In the genomic region with DNA sequence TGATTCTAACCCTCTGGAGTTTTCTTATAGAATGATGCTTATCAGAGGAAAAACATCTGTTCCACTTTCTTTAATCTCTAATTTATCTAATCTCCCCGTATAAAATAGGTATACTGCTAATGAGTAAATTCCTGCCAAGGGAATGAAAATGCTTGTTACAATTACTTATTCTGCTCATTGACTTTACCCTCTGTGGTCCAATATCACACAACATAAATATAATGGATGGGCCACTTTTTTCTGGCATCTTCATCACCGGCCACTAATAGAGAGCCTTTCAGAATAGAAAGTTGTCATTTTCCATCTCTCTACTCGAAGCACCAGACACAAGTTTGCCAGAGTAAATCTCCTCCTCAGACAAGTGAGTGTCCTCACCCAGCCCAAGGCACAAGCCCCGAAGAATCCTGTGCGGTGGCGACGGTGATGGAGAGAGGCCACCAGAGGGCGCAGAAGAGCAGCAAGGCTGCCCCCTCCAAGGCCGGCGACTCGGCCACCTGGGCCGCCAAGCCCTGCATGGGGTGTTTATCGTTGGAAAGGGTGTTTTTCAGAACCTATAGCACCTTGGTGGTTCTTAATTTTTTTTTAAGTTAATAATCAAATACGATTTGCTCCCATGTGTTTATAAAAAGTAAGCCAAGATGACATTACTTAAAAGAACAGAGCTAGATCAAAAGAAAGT, we compare ENCODE assay signal across 1 cellular context.
A peak's percentile ranks its signal among the peaks of the same experiment; 100 is the strongest.
TF ChIP-seq lines count a peak whose summit lies in the region.

No MANE protein-coding gene starts in this region.

TF ChIP-seq in HepG2, 621 proteins besides CTCF, POLR2A, EP300 and RAD21 (continued from another document):
- TF ChIP-seq, protein P1, sequence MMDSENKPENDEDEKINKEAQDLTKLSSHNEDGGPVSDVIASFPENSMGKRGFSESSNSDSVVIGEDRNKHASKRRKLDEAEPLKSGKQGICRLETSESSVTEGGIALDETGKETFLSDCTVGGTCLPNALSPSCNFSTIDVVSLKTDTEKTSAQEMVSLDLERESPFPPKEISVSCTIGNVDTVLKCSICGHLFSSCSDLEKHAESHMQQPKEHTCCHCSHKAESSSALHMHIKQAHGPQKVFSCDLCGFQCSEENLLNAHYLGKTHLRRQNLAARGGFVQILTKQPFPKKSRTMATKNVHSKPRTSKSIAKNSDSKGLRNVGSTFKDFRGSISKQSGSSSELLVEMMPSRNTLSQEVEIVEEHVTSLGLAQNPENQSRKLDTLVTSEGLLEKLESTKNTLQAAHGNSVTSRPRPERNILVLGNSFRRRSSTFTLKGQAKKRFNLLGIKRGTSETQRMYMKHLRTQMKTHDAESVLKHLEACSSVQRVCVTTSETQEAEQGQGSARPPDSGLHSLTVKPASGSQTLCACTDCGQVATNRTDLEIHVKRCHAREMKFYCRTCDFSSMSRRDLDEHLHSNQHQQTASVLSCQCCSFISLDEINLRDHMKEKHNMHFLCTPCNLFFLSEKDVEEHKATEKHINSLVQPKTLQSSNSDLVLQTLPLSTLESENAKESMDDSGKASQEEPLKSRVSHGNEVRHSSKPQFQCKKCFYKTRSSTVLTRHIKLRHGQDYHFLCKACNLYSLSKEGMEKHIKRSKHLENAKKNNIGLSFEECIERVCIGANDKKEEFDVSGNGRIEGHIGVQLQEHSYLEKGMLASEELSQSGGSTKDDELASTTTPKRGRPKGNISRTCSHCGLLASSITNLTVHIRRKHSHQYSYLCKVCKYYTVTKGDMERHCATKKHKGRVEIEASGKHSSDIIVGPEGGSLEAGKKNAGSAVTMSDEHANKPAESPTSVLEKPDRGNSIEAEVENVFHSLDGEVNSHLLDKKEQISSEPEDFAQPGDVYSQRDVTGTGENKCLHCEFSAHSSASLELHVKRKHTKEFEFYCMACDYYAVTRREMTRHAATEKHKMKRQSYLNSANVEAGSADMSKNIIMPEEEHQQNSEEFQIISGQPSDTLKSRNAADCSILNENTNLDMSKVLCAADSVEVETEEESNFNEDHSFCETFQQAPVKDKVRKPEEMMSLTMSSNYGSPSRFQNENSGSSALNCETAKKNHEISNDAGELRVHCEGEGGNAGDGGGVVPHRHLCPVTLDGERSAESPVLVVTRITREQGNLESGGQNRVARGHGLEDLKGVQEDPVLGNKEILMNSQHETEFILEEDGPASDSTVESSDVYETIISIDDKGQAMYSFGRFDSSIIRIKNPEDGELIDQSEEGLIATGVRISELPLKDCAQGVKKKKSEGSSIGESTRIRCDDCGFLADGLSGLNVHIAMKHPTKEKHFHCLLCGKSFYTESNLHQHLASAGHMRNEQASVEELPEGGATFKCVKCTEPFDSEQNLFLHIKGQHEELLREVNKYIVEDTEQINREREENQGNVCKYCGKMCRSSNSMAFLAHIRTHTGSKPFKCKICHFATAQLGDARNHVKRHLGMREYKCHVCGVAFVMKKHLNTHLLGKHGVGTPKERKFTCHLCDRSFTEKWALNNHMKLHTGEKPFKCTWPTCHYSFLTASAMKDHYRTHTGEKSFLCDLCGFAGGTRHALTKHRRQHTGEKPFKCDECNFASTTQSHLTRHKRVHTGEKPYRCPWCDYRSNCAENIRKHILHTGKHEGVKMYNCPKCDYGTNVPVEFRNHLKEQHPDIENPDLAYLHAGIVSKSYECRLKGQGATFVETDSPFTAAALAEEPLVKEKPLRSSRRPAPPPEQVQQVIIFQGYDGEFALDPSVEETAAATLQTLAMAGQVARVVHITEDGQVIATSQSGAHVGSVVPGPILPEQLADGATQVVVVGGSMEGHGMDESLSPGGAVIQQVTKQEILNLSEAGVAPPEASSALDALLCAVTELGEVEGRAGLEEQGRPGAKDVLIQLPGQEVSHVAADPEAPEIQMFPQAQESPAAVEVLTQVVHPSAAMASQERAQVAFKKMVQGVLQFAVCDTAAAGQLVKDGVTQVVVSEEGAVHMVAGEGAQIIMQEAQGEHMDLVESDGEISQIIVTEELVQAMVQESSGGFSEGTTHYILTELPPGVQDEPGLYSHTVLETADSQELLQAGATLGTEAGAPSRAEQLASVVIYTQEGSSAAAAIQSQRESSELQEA (CRISPR knock-in tag; IDR thresholded peaks at IDR 0.05; ENCODE audit: not compliant biosample characterization), result no peak
- TF ChIP-seq, protein P2, sequence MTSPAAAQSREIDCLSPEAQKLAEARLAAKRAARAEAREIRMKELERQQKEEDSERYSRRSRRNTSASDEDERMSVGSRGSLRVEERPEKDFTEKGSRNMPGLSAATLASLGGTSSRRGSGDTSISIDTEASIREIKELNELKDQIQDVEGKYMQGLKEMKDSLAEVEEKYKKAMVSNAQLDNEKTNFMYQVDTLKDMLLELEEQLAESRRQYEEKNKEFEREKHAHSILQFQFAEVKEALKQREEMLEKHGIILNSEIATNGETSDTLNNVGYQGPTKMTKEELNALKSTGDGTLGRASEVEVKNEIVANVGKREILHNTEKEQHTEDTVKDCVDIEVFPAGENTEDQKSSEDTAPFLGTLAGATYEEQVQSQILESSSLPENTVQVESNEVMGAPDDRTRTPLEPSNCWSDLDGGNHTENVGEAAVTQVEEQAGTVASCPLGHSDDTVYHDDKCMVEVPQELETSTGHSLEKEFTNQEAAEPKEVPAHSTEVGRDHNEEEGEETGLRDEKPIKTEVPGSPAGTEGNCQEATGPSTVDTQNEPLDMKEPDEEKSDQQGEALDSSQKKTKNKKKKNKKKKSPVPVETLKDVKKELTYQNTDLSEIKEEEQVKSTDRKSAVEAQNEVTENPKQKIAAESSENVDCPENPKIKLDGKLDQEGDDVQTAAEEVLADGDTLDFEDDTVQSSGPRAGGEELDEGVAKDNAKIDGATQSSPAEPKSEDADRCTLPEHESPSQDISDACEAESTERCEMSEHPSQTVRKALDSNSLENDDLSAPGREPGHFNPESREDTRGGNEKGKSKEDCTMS (CRISPR knock-in tag; conservative IDR thresholded peaks at IDR 0.05), result no peak
- TF ChIP-seq, protein P3, sequence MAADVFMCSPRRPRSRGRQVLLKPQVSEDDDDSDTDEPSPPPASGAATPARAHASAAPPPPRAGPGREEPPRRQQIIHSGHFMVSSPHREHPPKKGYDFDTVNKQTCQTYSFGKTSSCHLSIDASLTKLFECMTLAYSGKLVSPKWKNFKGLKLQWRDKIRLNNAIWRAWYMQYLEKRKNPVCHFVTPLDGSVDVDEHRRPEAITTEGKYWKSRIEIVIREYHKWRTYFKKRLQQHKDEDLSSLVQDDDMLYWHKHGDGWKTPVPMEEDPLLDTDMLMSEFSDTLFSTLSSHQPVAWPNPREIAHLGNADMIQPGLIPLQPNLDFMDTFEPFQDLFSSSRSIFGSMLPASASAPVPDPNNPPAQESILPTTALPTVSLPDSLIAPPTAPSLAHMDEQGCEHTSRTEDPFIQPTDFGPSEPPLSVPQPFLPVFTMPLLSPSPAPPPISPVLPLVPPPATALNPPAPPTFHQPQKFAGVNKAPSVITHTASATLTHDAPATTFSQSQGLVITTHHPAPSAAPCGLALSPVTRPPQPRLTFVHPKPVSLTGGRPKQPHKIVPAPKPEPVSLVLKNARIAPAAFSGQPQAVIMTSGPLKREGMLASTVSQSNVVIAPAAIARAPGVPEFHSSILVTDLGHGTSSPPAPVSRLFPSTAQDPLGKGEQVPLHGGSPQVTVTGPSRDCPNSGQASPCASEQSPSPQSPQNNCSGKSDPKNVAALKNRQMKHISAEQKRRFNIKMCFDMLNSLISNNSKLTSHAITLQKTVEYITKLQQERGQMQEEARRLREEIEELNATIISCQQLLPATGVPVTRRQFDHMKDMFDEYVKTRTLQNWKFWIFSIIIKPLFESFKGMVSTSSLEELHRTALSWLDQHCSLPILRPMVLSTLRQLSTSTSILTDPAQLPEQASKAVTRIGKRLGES (CRISPR knock-in tag; IDR thresholded peaks at IDR 0.05; ENCODE audit: borderline replicate concordance), result no peak
- TF ChIP-seq, protein P4, sequence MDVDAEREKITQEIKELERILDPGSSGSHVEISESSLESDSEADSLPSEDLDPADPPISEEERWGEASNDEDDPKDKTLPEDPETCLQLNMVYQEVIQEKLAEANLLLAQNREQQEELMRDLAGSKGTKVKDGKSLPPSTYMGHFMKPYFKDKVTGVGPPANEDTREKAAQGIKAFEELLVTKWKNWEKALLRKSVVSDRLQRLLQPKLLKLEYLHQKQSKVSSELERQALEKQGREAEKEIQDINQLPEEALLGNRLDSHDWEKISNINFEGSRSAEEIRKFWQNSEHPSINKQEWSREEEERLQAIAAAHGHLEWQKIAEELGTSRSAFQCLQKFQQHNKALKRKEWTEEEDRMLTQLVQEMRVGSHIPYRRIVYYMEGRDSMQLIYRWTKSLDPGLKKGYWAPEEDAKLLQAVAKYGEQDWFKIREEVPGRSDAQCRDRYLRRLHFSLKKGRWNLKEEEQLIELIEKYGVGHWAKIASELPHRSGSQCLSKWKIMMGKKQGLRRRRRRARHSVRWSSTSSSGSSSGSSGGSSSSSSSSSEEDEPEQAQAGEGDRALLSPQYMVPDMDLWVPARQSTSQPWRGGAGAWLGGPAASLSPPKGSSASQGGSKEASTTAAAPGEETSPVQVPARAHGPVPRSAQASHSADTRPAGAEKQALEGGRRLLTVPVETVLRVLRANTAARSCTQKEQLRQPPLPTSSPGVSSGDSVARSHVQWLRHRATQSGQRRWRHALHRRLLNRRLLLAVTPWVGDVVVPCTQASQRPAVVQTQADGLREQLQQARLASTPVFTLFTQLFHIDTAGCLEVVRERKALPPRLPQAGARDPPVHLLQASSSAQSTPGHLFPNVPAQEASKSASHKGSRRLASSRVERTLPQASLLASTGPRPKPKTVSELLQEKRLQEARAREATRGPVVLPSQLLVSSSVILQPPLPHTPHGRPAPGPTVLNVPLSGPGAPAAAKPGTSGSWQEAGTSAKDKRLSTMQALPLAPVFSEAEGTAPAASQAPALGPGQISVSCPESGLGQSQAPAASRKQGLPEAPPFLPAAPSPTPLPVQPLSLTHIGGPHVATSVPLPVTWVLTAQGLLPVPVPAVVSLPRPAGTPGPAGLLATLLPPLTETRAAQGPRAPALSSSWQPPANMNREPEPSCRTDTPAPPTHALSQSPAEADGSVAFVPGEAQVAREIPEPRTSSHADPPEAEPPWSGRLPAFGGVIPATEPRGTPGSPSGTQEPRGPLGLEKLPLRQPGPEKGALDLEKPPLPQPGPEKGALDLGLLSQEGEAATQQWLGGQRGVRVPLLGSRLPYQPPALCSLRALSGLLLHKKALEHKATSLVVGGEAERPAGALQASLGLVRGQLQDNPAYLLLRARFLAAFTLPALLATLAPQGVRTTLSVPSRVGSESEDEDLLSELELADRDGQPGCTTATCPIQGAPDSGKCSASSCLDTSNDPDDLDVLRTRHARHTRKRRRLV (CRISPR knock-in tag; IDR thresholded peaks at IDR 0.05), result no peak
- TF ChIP-seq, protein P5, sequence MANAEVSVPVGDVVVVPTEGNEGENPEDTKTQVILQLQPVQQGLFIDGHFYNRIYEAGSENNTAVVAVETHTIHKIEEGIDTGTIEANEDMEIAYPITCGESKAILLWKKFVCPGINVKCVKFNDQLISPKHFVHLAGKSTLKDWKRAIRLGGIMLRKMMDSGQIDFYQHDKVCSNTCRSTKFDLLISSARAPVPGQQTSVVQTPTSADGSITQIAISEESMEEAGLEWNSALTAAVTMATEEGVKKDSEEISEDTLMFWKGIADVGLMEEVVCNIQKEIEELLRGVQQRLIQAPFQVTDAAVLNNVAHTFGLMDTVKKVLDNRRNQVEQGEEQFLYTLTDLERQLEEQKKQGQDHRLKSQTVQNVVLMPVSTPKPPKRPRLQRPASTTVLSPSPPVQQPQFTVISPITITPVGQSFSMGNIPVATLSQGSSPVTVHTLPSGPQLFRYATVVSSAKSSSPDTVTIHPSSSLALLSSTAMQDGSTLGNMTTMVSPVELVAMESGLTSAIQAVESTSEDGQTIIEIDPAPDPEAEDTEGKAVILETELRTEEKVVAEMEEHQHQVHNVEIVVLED (CRISPR knock-in tag; IDR thresholded peaks at IDR 0.05; ENCODE audit: borderline replicate concordance), result 0 out of 2 replicates have a peak, but pooled peaks have one; percentile 31
- TF ChIP-seq HNF4G (IDR thresholded peaks at IDR 0.05; ENCODE audit: borderline replicate concordance, low read depth, low read length), result no peak
- no peak for TF ChIP-seq HNF4G (CRISPR knock-in tag; IDR thresholded peaks at IDR 0.05; ENCODE audit: borderline replicate concordance, low read depth)
- TF ChIP-seq RBAK (CRISPR knock-in tag; IDR thresholded peaks at IDR 0.05), result no peak
- no peak for TF ChIP-seq ZNF232 (CRISPR knock-in tag; IDR thresholded peaks at IDR 0.05; ENCODE audit: borderline replicate concordance)
- no peak for TF ChIP-seq HNRNPL (IDR thresholded peaks at IDR 0.05; ENCODE audit: low read depth, low read length)
- no peak for TF ChIP-seq ZNF337 (CRISPR knock-in tag; IDR thresholded peaks at IDR 0.05; ENCODE audit: borderline replicate concordance, low read depth)
- no peak for TF ChIP-seq ZNF672 (CRISPR knock-in tag; IDR thresholded peaks at IDR 0.05)
- peak; percentile 39; the same call in 1 of the 2 replicates for TF ChIP-seq KAT8 (CRISPR knock-in tag; IDR thresholded peaks at IDR 0.05)
- no peak for TF ChIP-seq ZNF772 (CRISPR knock-in tag; IDR thresholded peaks at IDR 0.05)
- TF ChIP-seq XRCC5 (optimal IDR thresholded peaks at IDR 0.05; ENCODE audit: low read length), result peak; percentile 94
